16 cellular contexts compared by ENCODE assay signal in the genomic region with DNA sequence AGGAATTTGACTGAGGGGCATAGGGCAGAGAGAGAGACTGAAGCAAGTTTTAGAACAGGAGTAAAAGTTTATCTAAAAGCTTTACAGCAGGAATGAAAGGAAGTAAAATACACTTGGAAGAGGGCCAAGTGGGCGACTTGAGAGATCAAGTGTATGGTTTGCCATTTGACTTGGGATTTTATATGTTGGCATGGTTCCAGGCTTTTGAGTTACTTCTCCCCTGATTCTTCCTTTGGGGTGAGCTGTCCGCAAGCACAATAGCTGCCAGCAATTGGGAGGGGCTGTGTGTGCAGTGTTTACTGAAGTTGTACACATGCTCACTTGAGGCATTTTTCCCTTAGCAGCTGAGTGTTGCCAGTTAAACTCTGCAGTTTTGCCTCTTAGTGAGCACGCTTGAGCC.
A peak's percentile ranks its signal among the peaks of the same experiment; 100 is the strongest.
DNase-seq lines count a peak whose midpoint lies in the region; ATAC-seq and TF ChIP-seq lines count a peak whose summit lies in the region.
"Had no signal": no experiment of that assay in that cellular context is flagged by ENCODE, and none has a peak within 500 bp of the region (broad histone marks: within the 10 kb centered on the region; RNA-seq: fewer than 3 reads in every experiment).

No MANE protein-coding gene starts in this region.

- no peaks in the 10 kb centered on the region for H3K27me3 ChIP-seq in neural progenitor cell

- H3K4me1 Mint-ChIP-seq in endothelial cell (ENCODE audit: unreplicated experiment) (peaks cover 4% of the 10 kb centered on the region), neural progenitor cell (peaks cover 13% of the 10 kb centered on the region)
- H3K4me1 Mint-ChIP-seq: activated CD4-positive, alpha-beta T cell treated with anti-CD3 and anti-CD28 coated beads, Interleukin-2, amount 10 ng/mL, durations not matched to agents 24 days and 14 days; activated T-helper 17 cell treated with anti-CD3 and anti-CD28 coated beads, Interleukin-2, amount 50 U/mL, for 72 hours; T-cell had no signal

- H3K4me3 ChIP-seq in neural progenitor cell: no peak overlapping the region
- no peak overlapping the region for H3K4me3 ChIP-seq in foreskin fibroblast (ENCODE audit: low read depth in 1 of 2, low read length in 2 of 2)

- TF ChIP-seq CTCF in endothelial cell (IDR thresholded peaks at IDR 0.05; ENCODE audit: unreplicated experiment) (no peak), neural progenitor cell (IDR thresholded peaks at IDR 0.05) (no peak), foreskin fibroblast (IDR thresholded peaks at IDR 0.05; ENCODE audit: low read depth, low read length) (no peak)

- H3K27ac ChIP-seq in neural progenitor cell: peak overlapping the region; percentile 43

- H3K36me3 Mint-ChIP-seq in endothelial cell (ENCODE audit: low read depth, unreplicated experiment): peaks cover 10% of the 10 kb centered on the region
- H3K36me3 Mint-ChIP-seq in neural progenitor cell: no peaks in the 10 kb centered on the region
- H3K36me3 Mint-ChIP-seq: T-cell had no signal

- H3K36me3 ChIP-seq in neural progenitor cell: no peaks in the 10 kb centered on the region

- H3K9me3 ChIP-seq in neural progenitor cell (ENCODE audit: low read depth): no peaks in the 10 kb centered on the region

- no peaks in the 10 kb centered on the region for H3K79me2 ChIP-seq in neural progenitor cell (ENCODE audit: low read depth)

- H3K27me3 Mint-ChIP-seq in endothelial cell (ENCODE audit: unreplicated experiment) (peaks cover 2% of the 10 kb centered on the region), neural progenitor cell (ENCODE audit: insufficient read depth, low read depth) (no peaks in the 10 kb centered on the region)
- H3K27me3 Mint-ChIP-seq: activated CD4-positive, alpha-beta T cell treated with anti-CD3 and anti-CD28 coated beads, Interleukin-2, amount 10 ng/mL, durations not matched to agents 24 days and 14 days; activated T-helper 17 cell treated with anti-CD3 and anti-CD28 coated beads, Interleukin-2, amount 50 U/mL, for 72 hours; T-cell had no signal

- H3K4me3 Mint-ChIP-seq in endothelial cell (ENCODE audit: unreplicated experiment) (no peak overlapping the region), neural progenitor cell (no peak overlapping the region)
- H3K4me3 Mint-ChIP-seq: activated CD4-positive, alpha-beta T cell treated with anti-CD3 and anti-CD28 coated beads, Interleukin-2, amount 10 ng/mL, durations not matched to agents 24 days and 14 days; activated T-helper 17 cell treated with anti-CD3 and anti-CD28 coated beads, Interleukin-2, amount 50 U/mL, for 72 hours; neural crest cell; T-cell had no signal

- H3K4me2 ChIP-seq in neural progenitor cell: peak overlapping the region; percentile 31

- H3K4me1 ChIP-seq in neural progenitor cell: peaks cover 31% of the 10 kb centered on the region

- no peak overlapping the region for H3K9ac ChIP-seq in neural progenitor cell

- no peak for ATAC-seq in HG03457 (IDR thresholded peaks at IDR 0.05; ENCODE audit: unreplicated experiment)
- ATAC-seq: activated T-helper 17 cell treated with anti-CD3 and anti-CD28 coated beads, Interleukin-2, amount 50 U/mL, for 72 hours; T-cell had no signal

- peaks cover 4% of the 10 kb centered on the region for H3K9me3 Mint-ChIP-seq in endothelial cell (ENCODE audit: unreplicated experiment)
- H3K9me3 Mint-ChIP-seq in neural progenitor cell: peaks cover 8% of the 10 kb centered on the region
- H3K9me3 Mint-ChIP-seq: activated CD4-positive, alpha-beta T cell treated with anti-CD3 and anti-CD28 coated beads, Interleukin-2, amount 10 ng/mL, durations not matched to agents 24 days and 14 days had no signal

- H3K27ac Mint-ChIP-seq in endothelial cell (ENCODE audit: unreplicated experiment) (peak overlapping the region; percentile 43), neural progenitor cell (no peak overlapping the region)
- H3K27ac Mint-ChIP-seq: activated CD4-positive, alpha-beta T cell treated with anti-CD3 and anti-CD28 coated beads, Interleukin-2, amount 10 ng/mL, durations not matched to agents 24 days and 14 days; activated T-helper 17 cell treated with anti-CD3 and anti-CD28 coated beads, Interleukin-2, amount 50 U/mL, for 72 hours; T-cell had no signal

- peak; percentile 0 for DNase-seq in ELR (ENCODE audit: low read depth)
- DNase-seq in NCI-H69 (lab: John Stamatoyannopoulos, UW): peak; percentile 66
- DNase-seq in endothelial cell (ENCODE audit: low spot score): peak; percentile 5
- peak; percentile 14 for DNase-seq in neural progenitor cell (ENCODE audit: low spot score)
- no peak for DNase-seq in foreskin fibroblast
- no peak for DNase-seq in NCI-H526 treated with DMSO at 0.1 percent for 48 hours (lab: John Stamatoyannopoulos, UW)
- DNase-seq in germinal center (ENCODE audit: low spot score): no peak
- DNase-seq: activated CD4-positive, alpha-beta T cell treated with anti-CD3 and anti-CD28 coated beads, Interleukin-2, amount 10 ng/mL, durations not matched to agents 24 days and 14 days; central memory CD4-positive, alpha-beta T cell; DND-41; NCI-H187 treated with DMSO at 0.1 percent for 48 hours; stimulated activated CD4-positive, alpha-beta T cell treated with anti-CD3 and anti-CD28 coated beads, Interleukin-12 subunit alpha, Interleukin-12 subunit beta, amount 100 ng/mL, for 4 hours; T-cell had no signal

- H2AFZ ChIP-seq in neural progenitor cell (replicated peaks): peak overlapping the region; percentile 41

- H4K20me1 ChIP-seq in neural progenitor cell (ENCODE audit: low read depth): no peaks in the 10 kb centered on the region

- peaks cover 9% of the 10 kb centered on the region for H3F3A ChIP-seq in neural progenitor cell (ENCODE audit: low read depth)

Comparison
In these comparisons a context has a peak if more than half of its experiments do, and no peak if none do; other contexts are left out.
1. DNase-seq: peak in ELR (single experiment), NCI-H69 (single experiment), endothelial cell (single experiment) and neural progenitor cell (single experiment); none in foreskin fibroblast (0 of 2), NCI-H526 treated with DMSO at 0.1 percent for 48 hours (single experiment) and germinal center (single experiment).